ENCODE assay signal across 8 cellular contexts in the genomic region with DNA sequence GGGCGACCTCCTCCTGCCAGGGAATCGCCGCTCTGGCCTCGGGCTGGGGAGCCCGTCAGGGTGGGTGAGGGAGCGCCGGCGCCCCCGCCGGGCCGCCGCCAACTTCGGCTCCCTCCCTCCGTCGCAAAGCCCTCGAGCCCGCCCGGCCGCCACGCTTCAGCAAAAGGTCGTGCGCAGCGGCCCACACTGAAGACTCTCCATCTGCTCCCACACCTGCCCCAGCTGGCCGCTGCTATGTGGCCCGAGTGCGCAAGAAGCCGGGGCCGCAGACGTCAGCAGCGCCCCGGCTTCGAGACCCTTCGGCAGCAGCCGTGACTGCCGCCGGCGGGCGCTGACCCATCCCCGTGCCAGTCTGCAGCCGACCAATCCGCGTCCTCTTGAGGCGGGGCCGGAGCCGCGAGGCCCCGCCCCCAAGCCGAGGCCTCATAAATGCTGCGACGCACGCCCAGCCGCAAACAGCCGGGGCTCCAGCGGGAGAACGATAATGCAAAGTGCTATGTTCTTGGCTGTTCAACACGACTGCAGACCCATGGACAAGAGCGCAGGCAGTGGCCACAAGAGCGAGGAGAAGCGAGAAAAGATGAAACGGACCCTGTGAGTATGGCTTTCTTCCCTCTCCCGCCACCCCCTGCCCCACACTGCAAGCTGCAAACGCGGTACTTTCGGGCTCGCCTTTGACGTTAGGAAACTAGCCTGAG. TPM values are rescaled to one million over a fixed set of nuclear protein-coding genes. Genes with fewer than 3 reads are reported as not detected.
DNase-seq lines count a peak whose midpoint lies in the region; ATAC-seq and TF ChIP-seq lines count a peak whose summit lies in the region.

A gene with protein sequence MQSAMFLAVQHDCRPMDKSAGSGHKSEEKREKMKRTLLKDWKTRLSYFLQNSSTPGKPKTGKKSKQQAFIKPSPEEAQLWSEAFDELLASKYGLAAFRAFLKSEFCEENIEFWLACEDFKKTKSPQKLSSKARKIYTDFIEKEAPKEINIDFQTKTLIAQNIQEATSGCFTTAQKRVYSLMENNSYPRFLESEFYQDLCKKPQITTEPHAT (plus strand): TSS at position 452 of the 698 bp plus-strand sequence. CDS start 33 bp downstream, at position 485.

- DNase-seq in EL: peak; percentile 91
- DNase-seq in GOT3 (lab: John Stamatoyannopoulos, UW): peak; percentile 50
- DNase-seq in LHCN-M2 (ENCODE audit: low read depth): peak; percentile 92
- peak; percentile 78 for DNase-seq in RWPE2 (ENCODE audit: low spot score)
- DNase-seq in activated effector memory CD4-positive, alpha-beta T cell treated with Interleukin-2 at 50 U/mL for 16 hours: peak; percentile 84
- peak; percentile 85 for DNase-seq in fibroblast of the conjunctiva (ENCODE audit: low read depth)
- peak; percentile 85 to 86 for DNase-seq in stimulated activated naive CD8-positive, alpha-beta T cell treated with anti-CD3 and anti-CD28 coated beads, Interleukin-15, amount 100 ng/mL, for 72 hours

- H3K27ac ChIP-seq in RWPE2 (ENCODE audit: poor library complexity, severe bottlenecking) (peak within 1 kb of the TSS; percentile 1), neural cell (ENCODE audit: low read length) (peak within 1 kb of the TSS; percentile 99)

- peak; percentile 90 for ATAC-seq in RWPE2 (ENCODE audit: low read depth)
- peak; percentile 94 for ATAC-seq in stimulated activated naive CD8-positive, alpha-beta T cell treated with anti-CD3 and anti-CD28 coated beads, Interleukin-15, amount 100 ng/mL, for 72 hours

- H3K27ac Mint-ChIP-seq in stimulated activated naive CD8-positive, alpha-beta T cell treated with anti-CD3 and anti-CD28 coated beads, Interleukin-15, amount 100 ng/mL, for 72 hours: peak within 1 kb of the TSS; percentile 92 to 98

- no peaks in the 10 kb centered on the region for H3K9me2 ChIP-seq in neural cell (ENCODE audit: insufficient read depth, low read length)

- peak within 1 kb of the TSS; percentile 98 for H3K4me2 ChIP-seq in neural cell (ENCODE audit: low read length)

- peaks cover 6% of the 10 kb centered on the region for H3K36me3 ChIP-seq in RWPE2 (ENCODE audit: low read depth)
- peaks cover 11% of the 10 kb centered on the region for H3K36me3 ChIP-seq in neural cell (ENCODE audit: insufficient read depth, low read length)

- H3K79me2 ChIP-seq in neural cell (replicated peaks; ENCODE audit: insufficient read depth, low read length): peaks cover 32% of the 10 kb centered on the region

- no peaks in the 10 kb centered on the region for H3F3A ChIP-seq in neural cell (ENCODE audit: insufficient read depth, low read length, poor library complexity, severe bottlenecking)

- no peaks in the 10 kb centered on the region for H3K27me3 Mint-ChIP-seq in stimulated activated naive CD8-positive, alpha-beta T cell treated with anti-CD3 and anti-CD28 coated beads, Interleukin-15, amount 100 ng/mL, for 72 hours

- H4K20me1 ChIP-seq in neural cell (ENCODE audit: insufficient read depth): no peaks in the 10 kb centered on the region

- no peaks in the 10 kb centered on the region for H3K9me3 ChIP-seq in RWPE2 (ENCODE audit: severe bottlenecking)
- H3K9me3 ChIP-seq in neural cell (ENCODE audit: low read length): no peaks in the 10 kb centered on the region

- H3K27me3 ChIP-seq in RWPE2 (ENCODE audit: insufficient read depth, poor library complexity, severe bottlenecking) (no peaks in the 10 kb centered on the region), neural cell (ENCODE audit: insufficient read depth, low read depth, low read length) (no peaks in the 10 kb centered on the region)

- peak within 1 kb of the TSS; percentile 53 for H3K4me3 ChIP-seq in RWPE2 (ENCODE audit: severe bottlenecking)
- peak within 1 kb of the TSS; percentile 79 for H3K4me3 ChIP-seq in neural cell (ENCODE audit: low read length)

- TF ChIP-seq EP300 in neural cell (conservative IDR thresholded peaks at IDR 0.05; ENCODE audit: poor library complexity, severe bottlenecking): no peak

- peak within 1 kb of the TSS; percentile 93 to 96 for H3K4me3 Mint-ChIP-seq in stimulated activated naive CD8-positive, alpha-beta T cell treated with anti-CD3 and anti-CD28 coated beads, Interleukin-15, amount 100 ng/mL, for 72 hours

- peak; percentile 58 for TF ChIP-seq RAD21 in neural cell (conservative IDR thresholded peaks at IDR 0.05)

- H3K9me3 Mint-ChIP-seq in stimulated activated naive CD8-positive, alpha-beta T cell treated with anti-CD3 and anti-CD28 coated beads, Interleukin-15, amount 100 ng/mL, for 72 hours: no peaks in the 10 kb centered on the region

- no peak for TF ChIP-seq CTCF in RWPE2 (IDR thresholded peaks at IDR 0.05; ENCODE audit: poor library complexity, severe bottlenecking)
- TF ChIP-seq CTCF in neural cell (IDR thresholded peaks at IDR 0.05; ENCODE audit: poor library complexity, severe bottlenecking): peak; percentile 63

- peak within 1 kb of the TSS; percentile 97 for H3K9ac ChIP-seq in neural cell (ENCODE audit: low read length)

- H3K4me1 ChIP-seq in RWPE2 (ENCODE audit: insufficient read depth, poor library complexity, severe bottlenecking): peaks cover 20% of the 10 kb centered on the region

- H3K4me1 Mint-ChIP-seq in stimulated activated naive CD8-positive, alpha-beta T cell treated with anti-CD3 and anti-CD28 coated beads, Interleukin-15, amount 100 ng/mL, for 72 hours: peaks cover 37% of the 10 kb centered on the region

- peak within 1 kb of the TSS; percentile 69 for H2AFZ ChIP-seq in neural cell (ENCODE audit: low read depth, low read length)

TF ChIP-seq in neural cell, 6 proteins besides CTCF, POLR2A, EP300 and RAD21:
- TF ChIP-seq SMC3 (conservative IDR thresholded peaks at IDR 0.05; ENCODE audit: poor library complexity) (peak; percentile 54), MXI1 (conservative IDR thresholded peaks at IDR 0.05; ENCODE audit: poor library complexity, severe bottlenecking) (peak; percentile 74), TAF1 (IDR thresholded peaks at IDR 0.05; ENCODE audit: low read depth) (peak; percentile 99), POLR2AphosphoS5 (IDR thresholded peaks at IDR 0.05) (peak; percentile 100), EZH2 (IDR thresholded peaks at IDR 0.05; ENCODE audit: borderline replicate concordance, insufficient read depth, low read length, poor library complexity, severe bottlenecking) (no peak)
- TF ChIP-seq, protein P1, sequence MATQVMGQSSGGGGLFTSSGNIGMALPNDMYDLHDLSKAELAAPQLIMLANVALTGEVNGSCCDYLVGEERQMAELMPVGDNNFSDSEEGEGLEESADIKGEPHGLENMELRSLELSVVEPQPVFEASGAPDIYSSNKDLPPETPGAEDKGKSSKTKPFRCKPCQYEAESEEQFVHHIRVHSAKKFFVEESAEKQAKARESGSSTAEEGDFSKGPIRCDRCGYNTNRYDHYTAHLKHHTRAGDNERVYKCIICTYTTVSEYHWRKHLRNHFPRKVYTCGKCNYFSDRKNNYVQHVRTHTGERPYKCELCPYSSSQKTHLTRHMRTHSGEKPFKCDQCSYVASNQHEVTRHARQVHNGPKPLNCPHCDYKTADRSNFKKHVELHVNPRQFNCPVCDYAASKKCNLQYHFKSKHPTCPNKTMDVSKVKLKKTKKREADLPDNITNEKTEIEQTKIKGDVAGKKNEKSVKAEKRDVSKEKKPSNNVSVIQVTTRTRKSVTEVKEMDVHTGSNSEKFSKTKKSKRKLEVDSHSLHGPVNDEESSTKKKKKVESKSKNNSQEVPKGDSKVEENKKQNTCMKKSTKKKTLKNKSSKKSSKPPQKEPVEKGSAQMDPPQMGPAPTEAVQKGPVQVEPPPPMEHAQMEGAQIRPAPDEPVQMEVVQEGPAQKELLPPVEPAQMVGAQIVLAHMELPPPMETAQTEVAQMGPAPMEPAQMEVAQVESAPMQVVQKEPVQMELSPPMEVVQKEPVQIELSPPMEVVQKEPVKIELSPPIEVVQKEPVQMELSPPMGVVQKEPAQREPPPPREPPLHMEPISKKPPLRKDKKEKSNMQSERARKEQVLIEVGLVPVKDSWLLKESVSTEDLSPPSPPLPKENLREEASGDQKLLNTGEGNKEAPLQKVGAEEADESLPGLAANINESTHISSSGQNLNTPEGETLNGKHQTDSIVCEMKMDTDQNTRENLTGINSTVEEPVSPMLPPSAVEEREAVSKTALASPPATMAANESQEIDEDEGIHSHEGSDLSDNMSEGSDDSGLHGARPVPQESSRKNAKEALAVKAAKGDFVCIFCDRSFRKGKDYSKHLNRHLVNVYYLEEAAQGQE (IDR thresholded peaks at IDR 0.05; ENCODE audit: borderline replicate concordance): peak; percentile 98
TF ChIP-seq in neural cell: peak in this region for 5.

RNA-seq across cellular contexts. Expression of the gene that starts here (rescaled TPM):
- total RNA-seq in LHCN-M2 (2014; rRNA removed): 21.1 and 21.2 TPM in 2 replicates
- 3.2 TPM for polyA plus RNA-seq in LHCN-M2 (2012)
- 166 and 189 TPM in 2 replicates for polyA plus RNA-seq in neural cell
- polyA minus RNA-seq in neural cell: 238 and 265 TPM in 2 replicates

Comparison
In these comparisons a context has a peak if more than half of its experiments do, and no peak if none do; other contexts are left out.
1. Peak in every context shown above with its lines: DNase-seq, ATAC-seq, H3K4me3 ChIP-seq and H3K27ac ChIP-seq.